In genomic region chr9:38488156-38488698, GRCh38 we compare ENCODE assay signal across 22 cellular contexts.
DNase-seq lines count a peak whose midpoint lies in the region; ATAC-seq, FAIRE-seq and TF ChIP-seq lines count a peak whose summit lies in the region.
"Had no signal": no experiment of that assay in that cellular context is flagged by ENCODE, and none has a peak within 500 bp of the region (broad histone marks: within the 10 kb centered on the region; RNA-seq: fewer than 3 reads in every experiment).

No MANE protein-coding gene starts in this region.

- H3K4me3 ChIP-seq in right cardiac atrium (ENCODE audit: low read length) (no peak overlapping the region), K562 (no peak overlapping the region), neuronal stem cell (ENCODE audit: low read length in 2 of 2) (no peak overlapping the region), aorta (ENCODE audit: low read length in 2 of 2) (no peak overlapping the region), PC-3 (ENCODE audit: low read length) (no peak overlapping the region)
- H3K4me3 ChIP-seq: A549; BLaER1 treated with 17β-estradiol and CSF1 and Interleukin-3, amounts not matched to agents 10 nM and 100 nM had no signal

- no peaks in the 10 kb centered on the region; the same call in 1 of the 2 replicates for H4K20me1 ChIP-seq in K562 (replicated peaks; ENCODE audit: control insufficient read depth, insufficient read depth, low read length)
- H4K20me1 ChIP-seq in PC-3 (ENCODE audit: low read length): no peaks in the 10 kb centered on the region
- H4K20me1 ChIP-seq: BLaER1 treated with 17β-estradiol and CSF1 and Interleukin-3, amounts not matched to agents 10 nM and 100 nM had no signal

- no peak overlapping the region for H2BK120ac ChIP-seq in neuronal stem cell (ENCODE audit: low read depth, low read length)

- intact Hi-C loops in right cardiac atrium (cut with DNase I) (no loop called here), left ventricle myocardium superior (cut with micrococcal nuclease) (no loop called here), K562 (cut with micrococcal nuclease) (no loop called here), aorta (cut with DNase I) (no loop called here), PC-3 (cut with micrococcal nuclease) (no loop called here)

- H4K8ac ChIP-seq in neuronal stem cell (ENCODE audit: low read depth, low read length): no peak overlapping the region

- FAIRE-seq in K562 (lab: Jason Lieb, UNC): no peak
- FAIRE-seq: A549, D721Med, G401.6, GM12891, GM19239 had no signal

- H2BK12ac ChIP-seq in neuronal stem cell (ENCODE audit: low read length): no peak overlapping the region

- no peak for TF ChIP-seq EP300 in K562 (IDR thresholded peaks at IDR 0.05; ENCODE audit: low read length)

- POLR2A ChIA-PET in K562 (lab: Yijun Ruan, JAX) (no interaction called here), PC-3 (lab: Charles Lee; ENCODE audit: unreplicated experiment) (no interaction called here)

- in situ Hi-C loops in K562 (cut with MboI): no loop called here

- peak overlapping the region; percentile 13 for H2BK5ac ChIP-seq in neuronal stem cell (ENCODE audit: low read length)

- H3K23ac ChIP-seq in neuronal stem cell (ENCODE audit: low read depth, low read length, poor library complexity): no peak overlapping the region

- CTCF ChIA-PET in K562 (lab: Yijun Ruan, JAX; ENCODE audit: low intra/inter-chr PET ratio) (no interaction called here), PC-3 (lab: Charles Lee) (no interaction called here)

- H3K9me2 ChIP-seq in PC-3 (replicated peaks; ENCODE audit: low read length): no peaks in the 10 kb centered on the region

- no peak overlapping the region for H4K91ac ChIP-seq in neuronal stem cell (ENCODE audit: low read depth, low read length, poor library complexity)

- H3K36me3 ChIP-seq in K562 (ENCODE audit: control insufficient read depth, insufficient read depth, low read length) (no peaks in the 10 kb centered on the region), neuronal stem cell (replicated peaks in 1 of 2; ENCODE audit: control insufficient read depth in 2 of 2, insufficient read depth in 2 of 2, low read length in 2 of 2) (no peaks in the 10 kb centered on the region), aorta (ENCODE audit: control insufficient read depth in 1 of 2, insufficient read depth in 2 of 2, low read length in 1 of 2) (no peaks in the 10 kb centered on the region), PC-3 (ENCODE audit: low read depth, low read length) (no peaks in the 10 kb centered on the region)
- H3K36me3 ChIP-seq: BLaER1 treated with 17β-estradiol and CSF1 and Interleukin-3, amounts not matched to agents 10 nM and 100 nM had no signal

- no peaks in the 10 kb centered on the region for H3K79me1 ChIP-seq in neuronal stem cell (ENCODE audit: low read depth, low read length)

- DNase-seq in right cardiac atrium (peak in 2 of 3 donors; percentile 35 to 39), left ventricle myocardium superior (no peak), K562 (ENCODE audit: extremely low read depth in 1 of 4, low spot score in 3 of 4) (no peak), neuronal stem cell (ENCODE audit: low spot score) (no peak), aorta (no peak), NCI-H446 (lab: John Stamatoyannopoulos, UW) (no peak), PC-3 (no peak)
- DNase-seq: AML-193; Caco-2; Calu3; CD4-positive, alpha-beta T cell; CD8-positive, alpha-beta T cell; DMS79 treated with DMSO at 0.1 percent for 48 hours; GF-D8 had no signal

- H3K9me1 ChIP-seq in K562 (ENCODE audit: control insufficient read depth, insufficient read depth, low read length): no peaks in the 10 kb centered on the region

- TF ChIP-seq CTCF in K562 (IDR thresholded peaks at IDR 0.05 in 2 of 3, conservative IDR thresholded peaks at IDR 0.05 in 1 of 3; ENCODE audit: insufficient read depth in 2 of 3, low read depth in 1 of 3, low read length in 3 of 3): no peak
- TF ChIP-seq CTCF in PC-3 (conservative IDR thresholded peaks at IDR 0.05; ENCODE audit: low read depth, low read length): no peak

- TF ChIP-seq POLR2A in K562 (conservative IDR thresholded peaks at IDR 0.05): no peak

- H2AFZ ChIP-seq in K562 (ENCODE audit: low read depth, low read length) (no peak overlapping the region), neuronal stem cell (ENCODE audit: low read length) (no peak overlapping the region), PC-3 (ENCODE audit: low read length) (no peak overlapping the region)

- BruUV-seq in K562 (replicated peaks; lab: Mats Ljungman, UMichigan): no TSS peak
- no TSS peak for BruUV-seq in PC-3 (replicated peaks; lab: Mats Ljungman, UMichigan)

- 85% methylated on average over 26 of the region's 26 CpGs for WGBS in right cardiac atrium
- WGBS in K562 (ENCODE audit: insufficient coverage, low coverage, missing lambda C conversion rate): 32% methylated on average over 19 of the region's 26 CpGs
- no CpG with 5 or more reads among the region's 26 CpGs for WGBS in neuronal stem cell (ENCODE audit: extremely low coverage in 2 of 2, insufficient read length in 2 of 2, insufficient replicate concordance in 1 of 2), 2 donors
- WGBS in aorta, 2 donors: 67 to 87% methylated on average over 25 to 26 of the region's 26 CpGs

- TF ChIP-seq RAD21 in K562 (CRISPR knock-in tag; conservative IDR thresholded peaks at IDR 0.05 in 1 of 2, IDR thresholded peaks at IDR 0.05 in 1 of 2): no peak

- no peak overlapping the region for H2AK5ac ChIP-seq in neuronal stem cell (ENCODE audit: low read depth, low read length)

- no peaks in the 10 kb centered on the region for H3K4me1 ChIP-seq in right cardiac atrium (ENCODE audit: control insufficient read depth, insufficient read depth, low read length)
- peaks cover 0 to 4% of the 10 kb centered on the region in 2 experiments; a peak in 1 of 5 replicates for H3K4me1 ChIP-seq in K562 (replicated peaks in 1 of 2; ENCODE audit: control insufficient read depth in 2 of 2, insufficient read depth in 2 of 2, low read length in 2 of 2)
- peaks cover 8 to 25% of the 10 kb centered on the region in 2 donors for H3K4me1 ChIP-seq in neuronal stem cell (ENCODE audit: control insufficient read depth in 2 of 2, insufficient read depth in 1 of 2, low read depth in 1 of 2, low read length in 2 of 2)
- no peaks in the 10 kb centered on the region for H3K4me1 ChIP-seq in aorta (ENCODE audit: control insufficient read depth in 1 of 2, insufficient read depth in 2 of 2, low read length in 2 of 2)
- H3K4me1 ChIP-seq in PC-3 (ENCODE audit: insufficient read depth, low read length): no peaks in the 10 kb centered on the region
- H3K4me1 ChIP-seq: A549; BLaER1 treated with 17β-estradiol and CSF1 and Interleukin-3, amounts not matched to agents 10 nM and 100 nM; Caco-2 had no signal

- H3K9me3 ChIP-seq in right cardiac atrium (ENCODE audit: control insufficient read depth, low read length): no peaks in the 10 kb centered on the region
- no peaks in the 10 kb centered on the region for H3K9me3 ChIP-seq in K562 (replicated peaks; ENCODE audit: control insufficient read depth, insufficient read depth, low read depth, low read length)
- peaks cover 0 to 3% of the 10 kb centered on the region in 2 donors for H3K9me3 ChIP-seq in neuronal stem cell (replicated peaks in 1 of 2; ENCODE audit: control insufficient read depth in 2 of 2, insufficient read depth in 1 of 2, low read depth in 1 of 2, low read length in 2 of 2)
- no peaks in the 10 kb centered on the region for H3K9me3 ChIP-seq in aorta (ENCODE audit: control insufficient read depth, low read length)
- H3K9me3 ChIP-seq in PC-3 (ENCODE audit: low read length): no peaks in the 10 kb centered on the region
- H3K9me3 ChIP-seq: A549, Caco-2 had no signal

- H3K9ac ChIP-seq in K562 (ENCODE audit: insufficient read depth in 1 of 2, low read depth in 2 of 2, low read length in 2 of 2) (no peak overlapping the region), neuronal stem cell (ENCODE audit: low read depth, low read length, poor library complexity) (no peak overlapping the region), PC-3 (ENCODE audit: low read length) (no peak overlapping the region)
- H3K9ac ChIP-seq: BLaER1 treated with 17β-estradiol and CSF1 and Interleukin-3, amounts not matched to agents 10 nM and 100 nM had no signal

- ATAC-seq in right cardiac atrium: no peak
- no peak for ATAC-seq in left ventricle myocardium superior
- no peak for ATAC-seq in K562
- ATAC-seq in aorta (ENCODE audit: low FRiP score): peak; percentile 28
- ATAC-seq in PC-3: no peak
- ATAC-seq: A549; CD8-positive, alpha-beta T cell had no signal

- no peak overlapping the region for H3K14ac ChIP-seq in neuronal stem cell (ENCODE audit: low read length)

- no peak overlapping the region for H3K27ac ChIP-seq in right cardiac atrium (ENCODE audit: low read length)
- H3K27ac ChIP-seq in K562 (ENCODE audit: extremely low read depth, low read depth, low read length): no peak overlapping the region
- H3K27ac ChIP-seq in neuronal stem cell (replicated peaks; ENCODE audit: low read length): no peak overlapping the region
- no peak overlapping the region for H3K27ac ChIP-seq in aorta (ENCODE audit: low read depth in 1 of 2, low read length in 2 of 2)
- no peak overlapping the region for H3K27ac ChIP-seq in PC-3 (ENCODE audit: low read length)
- H3K27ac ChIP-seq: 22Rv1; A549; BLaER1 treated with 17β-estradiol and CSF1 and Interleukin-3, amounts not matched to agents 10 nM and 100 nM; C4-2B had no signal

- H3K4me2 ChIP-seq in K562 (ENCODE audit: insufficient read depth, low read length): no peak overlapping the region
- no peak overlapping the region for H3K4me2 ChIP-seq in neuronal stem cell (ENCODE audit: insufficient read depth, low read length, poor library complexity, severe bottlenecking)
- no peak overlapping the region for H3K4me2 ChIP-seq in PC-3 (ENCODE audit: low read length)
- H3K4me2 ChIP-seq: A549; BLaER1 treated with 17β-estradiol and CSF1 and Interleukin-3, amounts not matched to agents 10 nM and 100 nM had no signal

- H3K18ac ChIP-seq in neuronal stem cell (ENCODE audit: low read length): no peak overlapping the region

- no peaks in the 10 kb centered on the region for H3F3A ChIP-seq in PC-3 (ENCODE audit: low read length, unreplicated experiment)

- H3K79me2 ChIP-seq in K562 (ENCODE audit: control insufficient read depth, insufficient read depth, low read length) (no peaks in the 10 kb centered on the region), PC-3 (ENCODE audit: low read length) (no peaks in the 10 kb centered on the region)

- H2BK15ac ChIP-seq in neuronal stem cell (ENCODE audit: low read length): no peak overlapping the region

- H3K4ac ChIP-seq in neuronal stem cell (ENCODE audit: low read length): no peak overlapping the region

- H3K27me3 ChIP-seq in right cardiac atrium (ENCODE audit: control insufficient read depth, insufficient read depth) (no peaks in the 10 kb centered on the region), K562 (ENCODE audit: control insufficient read depth in 2 of 2, insufficient read depth in 2 of 2, low read length in 2 of 2) (peaks cover 0 to 19% of the 10 kb centered on the region in 2 experiments; a peak in 2 of 5 replicates), neuronal stem cell (ENCODE audit: control insufficient read depth in 3 of 3, insufficient read depth in 3 of 3, low read depth in 1 of 3, low read length in 3 of 3) (no peaks in the 10 kb centered on the region), aorta (ENCODE audit: control insufficient read depth in 1 of 2, insufficient read depth in 2 of 2, low read length in 1 of 2) (no peaks in the 10 kb centered on the region), PC-3 (ENCODE audit: low read length) (no peaks in the 10 kb centered on the region)
- H3K27me3 ChIP-seq: BLaER1 treated with 17β-estradiol and CSF1 and Interleukin-3, amounts not matched to agents 10 nM and 100 nM had no signal

Comparison
In these comparisons a context has a peak if more than half of its experiments do, and no peak if none do; other contexts are left out.
1. DNase-seq: peak in right cardiac atrium (2 of 3); none in left ventricle myocardium superior (single experiment), K562 (0 of 4), neuronal stem cell (single experiment), aorta (0 of 2), NCI-H446 (0 of 2) and PC-3 (single experiment).